16 cellular contexts compared by ENCODE assay signal in the genomic region with DNA sequence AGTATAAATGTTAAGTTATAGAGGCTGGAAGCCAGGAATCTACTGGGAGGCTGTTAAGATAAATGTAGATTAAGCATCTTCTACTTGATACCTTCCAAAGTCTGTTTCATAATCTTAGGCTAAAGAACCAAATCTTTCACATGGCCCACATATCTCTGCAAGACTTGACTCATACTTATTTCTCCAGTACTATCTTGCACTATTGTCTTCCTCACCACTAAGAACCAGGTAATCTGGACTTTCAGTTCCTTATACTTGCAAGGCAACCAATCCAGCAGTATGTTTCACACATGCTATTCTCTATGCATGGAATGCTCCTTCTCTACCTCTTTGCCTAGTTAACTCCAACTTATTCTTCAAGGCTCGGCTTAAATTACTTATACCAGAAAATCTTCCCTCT.
DNase-seq lines count a peak whose midpoint lies in the region; ATAC-seq and TF ChIP-seq lines count a peak whose summit lies in the region.
"Had no signal": no experiment of that assay in that cellular context is flagged by ENCODE, and none has a peak within 500 bp of the region (broad histone marks: within the 10 kb centered on the region; RNA-seq: fewer than 3 reads in every experiment).

No MANE protein-coding gene starts in this region.

- no peaks in the 10 kb centered on the region for H3K36me3 ChIP-seq in ascending aorta

- H3K27me3 Mint-ChIP-seq in T-helper 17 cell = no peaks in the 10 kb centered on the region

- no peak overlapping the region for H3K4me3 Mint-ChIP-seq in T-helper 17 cell
- H3K4me3 Mint-ChIP-seq: T-helper 1 cell treated with Interleukin-12 subunit alpha and Interleukin-12 subunit beta and Interleukin-4 antibody, amounts not matched to agents 30 μg/mL and 1 μg/mL, for 36 hours had no signal

- intact Hi-C loops in ascending aorta (cut with DNase I) = no loop called here

- H3K27ac ChIP-seq in ascending aorta = no peak overlapping the region
- H3K27ac ChIP-seq: 22Rv1 had no signal

- H3K4me1 ChIP-seq in ascending aorta = peaks cover 2 to 25% of the 10 kb centered on the region in 2 donors

- H3K36me3 Mint-ChIP-seq in T-helper 17 cell (ENCODE audit: low read depth) = peaks cover 3% of the 10 kb centered on the region

- DNase-seq in SIG-M5 treated with dmso at 0.1 percent for 504 hours (lab: John Stamatoyannopoulos, UW; ENCODE audit: unreplicated experiment) (peak; percentile 64), SIG-M5 (lab: John Stamatoyannopoulos, UW) (no peak), T-helper 17 cell (no peak), ascending aorta (ENCODE audit: low spot score in 2 of 2) (no peak)
- no peak for DNase-seq in stimulated activated naive CD8-positive, alpha-beta T cell treated with anti-CD3 and anti-CD28 coated beads, Interleukin-15, Interleukin-2, amounts not matched to agents 100 U/mL and 50 U/mL, for 24 hours
- DNase-seq: amniotic stem cell; NCI-H1105; NCI-H748 treated with DMSO at 0.1 percent for 48 hours; posterior cingulate gyrus; stimulated activated CD4-positive, alpha-beta T cell treated with anti-CD3 and anti-CD28 coated beads, Interleukin-1b, Interleukin-23, amount 100 ng/mL, for 48 hours; stimulated activated naive CD4-positive, alpha-beta T cell treated with Interleukin-2 at 50 U/mL for 16 hours had no signal

- peak overlapping the region; percentile 95 for H3K27ac Mint-ChIP-seq in T-helper 17 cell
- H3K27ac Mint-ChIP-seq: T-helper 1 cell treated with Interleukin-12 subunit alpha and Interleukin-12 subunit beta and Interleukin-4 antibody, amounts not matched to agents 30 μg/mL and 1 μg/mL, for 36 hours had no signal

- H3K9me3 ChIP-seq in T-helper 17 cell (ENCODE audit: control insufficient read depth, low read length, poor library complexity, severe bottlenecking) (no peaks in the 10 kb centered on the region), ascending aorta (peaks cover 0 to 7% of the 10 kb centered on the region in 2 donors)

- peaks cover 33% of the 10 kb centered on the region for H3K4me1 Mint-ChIP-seq in T-helper 17 cell

- TF ChIP-seq CTCF in ascending aorta (IDR thresholded peaks at IDR 0.05) = no peak

- no peaks in the 10 kb centered on the region for H3K27me3 ChIP-seq in ascending aorta

- ATAC-seq in HG03354 (IDR thresholded peaks at IDR 0.05; ENCODE audit: poor library complexity, severe bottlenecking, unreplicated experiment) (peak; percentile 37), T-helper 17 cell (no peak), HG02840 (IDR thresholded peaks at IDR 0.05; ENCODE audit: low FRiP score, unreplicated experiment) (no peak), GM21390 (IDR thresholded peaks at IDR 0.05; ENCODE audit: unreplicated experiment) (no peak)
- ATAC-seq in stimulated activated naive CD8-positive, alpha-beta T cell treated with anti-CD3 and anti-CD28 coated beads, Interleukin-15, Interleukin-2, amounts not matched to agents 100 U/mL and 50 U/mL, for 24 hours = peak; percentile 44

- H3K4me3 ChIP-seq in ascending aorta = no peak overlapping the region

Comparison
In these comparisons a context has a peak if more than half of its experiments do, and no peak if none do; other contexts are left out.
1. ATAC-seq: peak in HG03354 (single experiment) and stimulated activated naive CD8-positive, alpha-beta T cell treated with anti-CD3 and anti-CD28 coated beads, Interleukin-15, Interleukin-2, amounts not matched to agents 100 U/mL and 50 U/mL, for 24 hours (single experiment); none in T-helper 17 cell (single experiment), HG02840 (single experiment) and GM21390 (single experiment).